In genomic region chr11:65084598-65085375, GRCh38 we compare ENCODE assay signal across 8 cellular contexts. TPM values are rescaled to one million over a fixed set of nuclear protein-coding genes. Genes with fewer than 3 reads are reported as not detected.
A peak's percentile ranks its signal among the peaks of the same experiment; 100 is the strongest.
DNase-seq lines count a peak whose midpoint lies in the region; ATAC-seq and TF ChIP-seq lines count a peak whose summit lies in the region.

No MANE protein-coding gene starts in this region.

- H3K4me1 ChIP-seq in Panc1 (ENCODE audit: control insufficient read depth, insufficient read depth, low read length) (peaks cover 15% of the 10 kb centered on the region), fibroblast of lung (ENCODE audit: control insufficient read depth, extremely low read depth, insufficient read depth, low read length) (peaks cover 11% of the 10 kb centered on the region), gastrocnemius medialis (peaks cover 12 to 18% of the 10 kb centered on the region in 2 donors)

- H3K4me3 ChIP-seq in Panc1 (ENCODE audit: low read depth in 2 of 2, low read length in 2 of 2) (peak overlapping the region; percentile 81 to 99), fibroblast of lung (replicated peaks in 1 of 4; ENCODE audit: control extremely low read depth in 1 of 4, insufficient read depth in 1 of 4, low read depth in 3 of 4, low read length in 4 of 4) (peak overlapping the region; percentile 71 to 91 (median 84)), gastrocnemius medialis (peak overlapping the region; percentile 71 to 95 (median 81))

- in situ Hi-C loops in Panc1 (cut with HindIII; ENCODE audit: low pct_unique_long_range_greater_than_20kb, low sequenced_read_pairs), result no loop called here
- in situ Hi-C loops in gastrocnemius medialis (cut with MboI; ENCODE audit: low sequenced_read_pairs in 4 of 4), result no loop called here

- peak overlapping the region; percentile 59 for H3K4me2 ChIP-seq in fibroblast of lung (ENCODE audit: extremely low read depth, insufficient read depth, low read length)

- H3K9ac ChIP-seq in fibroblast of lung (ENCODE audit: insufficient read depth, low read length), result peak overlapping the region; percentile 95

- no peak for TF ChIP-seq POLR2A in gastrocnemius medialis (IDR thresholded peaks at IDR 0.05)

- CTCF ChIA-PET in Panc1 (lab: Charles Lee), result interaction anchor here (0.9 kb wide), 1 partner anchor 27 kb away, joined by 5 read pairs; the partner anchor contains the start of gene TM7SF2

- ATAC-seq in GM18907 (IDR thresholded peaks at IDR 0.05; ENCODE audit: unreplicated experiment) (peak; percentile 14), Panc1 (peak; percentile 27), gastrocnemius medialis (peak in 1 of 2 donors; percentile 1), HG03469 (IDR thresholded peaks at IDR 0.05; ENCODE audit: unreplicated experiment) (no peak), GM21390 (IDR thresholded peaks at IDR 0.05; ENCODE audit: unreplicated experiment) (no peak)
- ATAC-seq in activated CD4-positive, CD25-positive, alpha-beta regulatory T cell treated with anti-CD3 and anti-CD28 coated beads, Interleukin-2, amount 50 U/mL, for 24 hours, result no peak

- TF ChIP-seq CTCF in Panc1 (IDR thresholded peaks at IDR 0.05) (no peak), fibroblast of lung (conservative IDR thresholded peaks at IDR 0.05 in 1 of 2, IDR thresholded peaks at IDR 0.05 in 1 of 2; ENCODE audit: low read depth in 1 of 2, low read length in 2 of 2) (no peak), gastrocnemius medialis (IDR thresholded peaks at IDR 0.05 in 4 of 5, conservative IDR thresholded peaks at IDR 0.05 in 1 of 5) (no peak)

- BruUV-seq in Panc1 (replicated peaks; lab: Mats Ljungman, UMichigan), result TSS peak; percentile 87

- POLR2A ChIA-PET in Panc1 (lab: Charles Lee), result interaction anchor here (0.6 kb wide), 1 partner anchor 26 kb away, joined by 3 read pairs; no protein-coding TSS in a partner anchor

- H3K36me3 ChIP-seq in Panc1 (ENCODE audit: control insufficient read depth, insufficient read depth, low read length) (peaks cover 8% of the 10 kb centered on the region), fibroblast of lung (ENCODE audit: control insufficient read depth, insufficient read depth, low read length) (peaks cover 21% of the 10 kb centered on the region), gastrocnemius medialis (peaks cover 0 to 40% of the 10 kb centered on the region in 2 donors)

- no peak for DNase-seq in Panc1 (ENCODE audit: low read depth, low spot score)
- DNase-seq in fibroblast of lung (ENCODE audit: low read depth in 2 of 2), result no peak
- DNase-seq in gastrocnemius medialis, result no peak
- DNase-seq in mucosa of gallbladder (ENCODE audit: low spot score), result no peak

- H3K79me2 ChIP-seq in fibroblast of lung (ENCODE audit: control insufficient read depth, insufficient read depth, low read length), result peaks cover 40% of the 10 kb centered on the region

- no peaks in the 10 kb centered on the region for H3K9me3 ChIP-seq in Panc1 (ENCODE audit: control insufficient read depth, insufficient read depth, low read depth, low read length)
- no peaks in the 10 kb centered on the region for H3K9me3 ChIP-seq in fibroblast of lung (ENCODE audit: control insufficient read depth, insufficient read depth, low read depth, low read length)
- no peaks in the 10 kb centered on the region for H3K9me3 ChIP-seq in gastrocnemius medialis

- H2AFZ ChIP-seq in fibroblast of lung (ENCODE audit: low read length), result no peak overlapping the region

- H3K27ac ChIP-seq in Panc1 (ENCODE audit: low read length), result peak overlapping the region; percentile 96
- H3K27ac ChIP-seq in fibroblast of lung (ENCODE audit: insufficient read depth, low read length), result peak overlapping the region; percentile 85
- H3K27ac ChIP-seq in gastrocnemius medialis, result peak overlapping the region; percentile 90 to 98 (median 91)

- H3K27me3 ChIP-seq in Panc1 (ENCODE audit: control insufficient read depth, insufficient read depth, low read length), result no peaks in the 10 kb centered on the region
- no peaks in the 10 kb centered on the region for H3K27me3 ChIP-seq in fibroblast of lung (ENCODE audit: control insufficient read depth, insufficient read depth, low read length)
- H3K27me3 ChIP-seq in gastrocnemius medialis, result no peaks in the 10 kb centered on the region

- no peaks in the 10 kb centered on the region for H4K20me1 ChIP-seq in fibroblast of lung (ENCODE audit: control insufficient read depth, extremely low read depth, insufficient read depth, low read length)

- intact Hi-C loops in Panc1 (cut with micrococcal nuclease; ENCODE audit: unreplicated experiment), result no loop called here
- intact Hi-C loops in gastrocnemius medialis (cut with DNase I; ENCODE audit: low total_unique reads), result loop anchor here (1.0 to 5.0 kb wide), 7 partner anchors 12 to 1261 kb away; partner anchors contain the start of genes BRMS1, FAU, MRPL49 and SAC3D1

RNA-seq across cellular contexts. Expression of gene ZFPL1, which starts 0.8 kb away (rescaled TPM):
- 68.4 TPM for total RNA-seq in Panc1 (2021; ENCODE audit: unreplicated experiment)
- 80.6 TPM for polyA plus RNA-seq in Panc1 (2012; ENCODE audit: insufficient read length)
- 31.1 and 36.0 TPM in 2 replicates for total RNA-seq in fibroblast of lung
- polyA plus RNA-seq in fibroblast of lung, result 30.8 and 37.6 TPM in 2 replicates
- 41.8 and 50.1 TPM in 2 replicates for polyA plus RNA-seq in fibroblast of lung (2012)
- polyA minus RNA-seq in fibroblast of lung (ENCODE audit: low replicate concordance), result 90.4 and 113 TPM in 2 replicates
- 10 to 100 TPM; 35.7 to 42.0 (median 40.6) TPM for total RNA-seq in gastrocnemius medialis
- 44.4 TPM for total RNA-seq in mucosa of gallbladder

RNA-seq across cellular contexts. Expression of gene CDCA5, which starts 0.9 kb away (rescaled TPM):
- total RNA-seq in Panc1 (2021; ENCODE audit: unreplicated experiment) (92.9 TPM), fibroblast of lung (0.26 and 3.0 TPM in 2 replicates), gastrocnemius medialis (1 to 10 TPM in 1 of 4 donors, under 1 TPM in 2, not detected in 1; 0.36 to 1.3 (median 1.00) TPM), mucosa of gallbladder (2.1 TPM)
- 36.4 TPM for polyA plus RNA-seq in Panc1 (2012; ENCODE audit: insufficient read length)
- polyA plus RNA-seq in fibroblast of lung, result 4.6 and 18.1 TPM in 2 replicates
- 6.3 and 23.6 TPM in 2 replicates for polyA plus RNA-seq in fibroblast of lung (2012)
- polyA minus RNA-seq in fibroblast of lung (ENCODE audit: low replicate concordance), result 22.0 and 42.4 TPM in 2 replicates

RNA-seq across cellular contexts. Expression of gene VPS51, which starts 11.2 kb away (rescaled TPM):
- total RNA-seq in Panc1 (2021; ENCODE audit: unreplicated experiment) (101 TPM), fibroblast of lung (144 and 171 TPM in 2 replicates), gastrocnemius medialis (100 to 1,000 TPM; 206 to 515 (median 266) TPM), mucosa of gallbladder (116 TPM)
- polyA plus RNA-seq in Panc1 (2012; ENCODE audit: insufficient read length), result 210 TPM
- 22.0 and 27.0 TPM in 2 replicates for polyA plus RNA-seq in fibroblast of lung
- polyA plus RNA-seq in fibroblast of lung (2012), result 51.6 and 65.2 TPM in 2 replicates
- 129 and 155 TPM in 2 replicates for polyA minus RNA-seq in fibroblast of lung (ENCODE audit: low replicate concordance)

RNA-seq across cellular contexts. Expression of gene NAALADL1, which starts 26.4 kb away (rescaled TPM):
- 0.23 TPM for total RNA-seq in Panc1 (2021; ENCODE audit: unreplicated experiment)
- not detected for polyA plus RNA-seq in Panc1 (2012; ENCODE audit: insufficient read length)
- 26.2 and 35.5 TPM in 2 replicates for total RNA-seq in fibroblast of lung
- polyA plus RNA-seq in fibroblast of lung, result 14.8 and 14.9 TPM in 2 replicates
- 23.0 and 29.2 TPM in 2 replicates for polyA plus RNA-seq in fibroblast of lung (2012)
- polyA minus RNA-seq in fibroblast of lung (ENCODE audit: low replicate concordance), result 20.2 and 38.6 TPM in 2 replicates
- 1 to 10 TPM in 3 of 4 donors, under 1 TPM in 1; 0.22 to 4.0 (median 2.6) TPM for total RNA-seq in gastrocnemius medialis
- 10.4 TPM for total RNA-seq in mucosa of gallbladder

RNA-seq across cellular contexts. Expression of gene TM7SF2, which starts 26.9 kb away (rescaled TPM):
- total RNA-seq in Panc1 (2021; ENCODE audit: unreplicated experiment), result 85.4 TPM
- polyA plus RNA-seq in Panc1 (2012; ENCODE audit: insufficient read length), result 140 TPM
- total RNA-seq in fibroblast of lung, result 30.0 and 89.5 TPM in 2 replicates
- polyA plus RNA-seq in fibroblast of lung, result 11.7 and 16.9 TPM in 2 replicates
- polyA plus RNA-seq in fibroblast of lung (2012), result 12.7 and 21.9 TPM in 2 replicates
- polyA minus RNA-seq in fibroblast of lung (ENCODE audit: low replicate concordance), result 74.8 and 156 TPM in 2 replicates
- total RNA-seq in gastrocnemius medialis, result 10 to 100 TPM in 2 of 4 donors, 1 to 10 TPM in 2; 7.3 to 18.4 (median 11.0) TPM
- total RNA-seq in mucosa of gallbladder, result 184 TPM

Comparison
In these comparisons a context has a peak if more than half of its experiments do, and no peak if none do; other contexts are left out.
1. ATAC-seq: peak in GM18907 (single experiment) and Panc1 (single experiment); none in activated CD4-positive, CD25-positive, alpha-beta regulatory T cell treated with anti-CD3 and anti-CD28 coated beads, Interleukin-2, amount 50 U/mL, for 24 hours (0 of 2), HG03469 (single experiment) and GM21390 (single experiment).
2. RNA of gene CDCA5, which starts 0.9 kb away (total RNA-seq): 92.9 TPM in Panc1 (single experiment); 0.26 to 3.0 TPM in fibroblast of lung, 2.1 TPM in mucosa of gallbladder (single experiment) and 0.36 to 1.3 TPM in gastrocnemius medialis; every median in the first group is over 10 times any median in the second.
3. Peak in every context shown above with its lines, with median percentiles within 50 percentile points of each other: H3K27ac ChIP-seq and H3K4me3 ChIP-seq.